ENCODE assay signal across 8 cellular contexts in genomic region chr3:131381445-131382291, GRCh38. TPM values are rescaled to one million over a fixed set of nuclear protein-coding genes. Genes with fewer than 3 reads are reported as not detected.
DNase-seq lines count a peak whose midpoint lies in the region; ATAC-seq and TF ChIP-seq lines count a peak whose summit lies in the region.

TSS of gene NUDT16 (plus strand) at chr3:131381774. CDS start at chr3:131381805, 31 bp downstream.

- CTCF ChIA-PET in HEK293 (lab: Yijun Ruan, JAX): interaction anchor here (1.2 kb wide), 1 partner anchor 351 kb away, joined by 4 read pairs; no protein-coding TSS in a partner anchor

- H3K36me3 ChIP-seq in HEK293 (ENCODE audit: control insufficient read depth in 2 of 2, insufficient read depth in 1 of 2, low read length in 2 of 2): peaks cover 0 to 33% of the 10 kb centered on the region in 2 experiments; a peak in 1 of 3 replicates

- peak; percentile 51 for TF ChIP-seq CTCF in HEK293 (tag by site-specific recombination; IDR thresholded peaks at IDR 0.05)

- H3K36me3 Mint-ChIP-seq in activated naive CD4-positive, alpha-beta T cell treated with anti-CD3 and anti-CD28 coated beads, Interleukin-2, amount 50 U/mL, for 72 hours: peaks cover 10 to 27% of the 10 kb centered on the region in 2 donors

- no peaks in the 10 kb centered on the region for H3K4me1 ChIP-seq in HEK293 (ENCODE audit: control insufficient read depth, insufficient read depth, low read length)

- peak within 1 kb of the TSS; percentile 76 for H3K4me3 ChIP-seq in HEK293 (ENCODE audit: low read depth, low read length)

- DNase-seq in GM03348 (ENCODE audit: low spot score) (peak; percentile 99), NAMALWA (ENCODE audit: low spot score) (peak; percentile 98), globus pallidus (ENCODE audit: low spot score) (peak; percentile 99), non-pigmented ciliary epithelial cell (ENCODE audit: low read depth) (peak; percentile 94), substantia nigra (lab: John Stamatoyannopoulos, UW) (peak; percentile 86 to 100 (median 98))
- peak; percentile 97 to 99 for DNase-seq in activated naive CD4-positive, alpha-beta T cell treated with anti-CD3 and anti-CD28 coated beads, Interleukin-2, amount 50 U/mL, for 72 hours (ENCODE audit: low spot score in 2 of 2)

- POLR2A ChIA-PET in HEK293 (lab: Yijun Ruan, JAX): interaction anchor here (0.5 to 1.3 kb wide), 4 partner anchors 152 to 1279 kb away, joined by 3 to 9 read pairs (median 3); no protein-coding TSS in a partner anchor

- peak within 1 kb of the TSS; percentile 95 to 98 for H3K27ac Mint-ChIP-seq in activated naive CD4-positive, alpha-beta T cell treated with anti-CD3 and anti-CD28 coated beads, Interleukin-2, amount 50 U/mL, for 72 hours

- peak within 1 kb of the TSS; percentile 63; the same call in 1 of the 2 replicates for H3K27ac ChIP-seq in HEK293 (ENCODE audit: extremely low read depth, low read depth, low read length)
- H3K27ac ChIP-seq in substantia nigra (ENCODE audit: low read depth, low read length, poor library complexity, severe bottlenecking): peak within 1 kb of the TSS; percentile 89

- H3K9me3 Mint-ChIP-seq in activated naive CD4-positive, alpha-beta T cell treated with anti-CD3 and anti-CD28 coated beads, Interleukin-2, amount 50 U/mL, for 72 hours: no peaks in the 10 kb centered on the region

- peak; percentile 99 for ATAC-seq in SK-N-SH treated with all-trans-retinoic acid at 6 μM for 48 hours
- ATAC-seq in activated naive CD4-positive, alpha-beta T cell treated with anti-CD3 and anti-CD28 coated beads, Interleukin-2, amount 50 U/mL, for 72 hours: peak; percentile 98 to 99

- no peaks in the 10 kb centered on the region for H3K9me3 ChIP-seq in HEK293 (ENCODE audit: control insufficient read depth, insufficient read depth, low read depth, low read length)

TF ChIP-seq in HEK293, 187 proteins besides CTCF, POLR2A, EP300 and RAD21 (continues in another document):
- TF ChIP-seq SP3 (tag by site-specific recombination; IDR thresholded peaks at IDR 0.05) (peak; percentile 93), ZNF610 (tag by site-specific recombination; IDR thresholded peaks at IDR 0.05; ENCODE audit: borderline replicate concordance) (0 out of 2 replicates have a peak, but pooled peaks have one; percentile 30), ZNF76 (tag by site-specific recombination; IDR thresholded peaks at IDR 0.05; ENCODE audit: borderline replicate concordance, low read depth) (peak; percentile 67; the same call in 1 of the 2 replicates), PBX3 (CRISPR knock-in tag; IDR thresholded peaks at IDR 0.05) (peak; percentile 59; the same call in 1 of the 2 replicates), YY1 (tag by site-specific recombination; IDR thresholded peaks at IDR 0.05) (peak; percentile 80; the same call in 1 of the 2 replicates), ZNF624 (tag by site-specific recombination; IDR thresholded peaks at IDR 0.05) (no peak), PATZ1 (tag by site-specific recombination; IDR thresholded peaks at IDR 0.05) (0 out of 2 replicates have a peak, but pooled peaks have one; percentile 27), ZNF146 (tag by site-specific recombination; IDR thresholded peaks at IDR 0.05) (no peak), ZNF600 (tag by site-specific recombination; IDR thresholded peaks at IDR 0.05) (no peak), ZNF768 (tag by site-specific recombination; IDR thresholded peaks at IDR 0.05) (0 out of 2 replicates have a peak, but pooled peaks have one; percentile 9), KLF10 (tag by site-specific recombination; IDR thresholded peaks at IDR 0.05) (peak; percentile 99), ZNF335 (tag by site-specific recombination; conservative IDR thresholded peaks at IDR 0.05) (peak; percentile 87), KLF9 (tag by site-specific recombination; IDR thresholded peaks at IDR 0.05; ENCODE audit: low read depth) (0 out of 2 replicates have a peak, but pooled peaks have one; percentile 19)

TF ChIP-seq in SK-N-SH treated with all-trans-retinoic acid at 6 μM for 48 hours, 23 proteins besides CTCF, POLR2A, EP300 and RAD21:
- TF ChIP-seq ZFP3 (CRISPR knock-in tag; IDR thresholded peaks at IDR 0.05): peak; percentile 55; the same call in 1 of the 2 replicates
- TF ChIP-seq SNAI2 (CRISPR knock-in tag; IDR thresholded peaks at IDR 0.05): no peak
- TF ChIP-seq ARNTL (CRISPR knock-in tag; IDR thresholded peaks at IDR 0.05; ENCODE audit: borderline replicate concordance, low read depth): no peak
- no peak for TF ChIP-seq CREB5 (CRISPR knock-in tag; IDR thresholded peaks at IDR 0.05; ENCODE audit: low read depth)
- no peak for TF ChIP-seq ZFP30 (CRISPR knock-in tag; IDR thresholded peaks at IDR 0.05)
- 0 out of 2 replicates have a peak, but pooled peaks have one; percentile 38 for TF ChIP-seq ESRRG (CRISPR knock-in tag; IDR thresholded peaks at IDR 0.05)
- TF ChIP-seq ZNF8 (CRISPR knock-in tag; IDR thresholded peaks at IDR 0.05): no peak
- 0 out of 2 replicates have a peak, but pooled peaks have one; percentile 14 for TF ChIP-seq TSHZ2 (CRISPR knock-in tag; IDR thresholded peaks at IDR 0.05)

RNA-seq across cellular contexts. Expression of gene NUDT16, which starts in this region (rescaled TPM):
- 10 to 100 TPM in 1 of 2 donors, 1 to 10 TPM in 1; 5.8 to 10.8 TPM for total RNA-seq in activated naive CD4-positive, alpha-beta T cell treated with anti-CD3 and anti-CD28 coated beads, Interleukin-2, amount 50 U/mL, for 72 hours

Comparison
In these comparisons a context has a peak if more than half of its experiments do, and no peak if none do; other contexts are left out.
1. Peak in every context shown above with its lines: DNase-seq, ATAC-seq, H3K4me3 ChIP-seq and H3K27ac ChIP-seq.